9 cellular contexts compared by ENCODE assay signal in genomic region chr3:56725175-56725574, GRCh38. TPM values are rescaled to one million over a fixed set of nuclear protein-coding genes. Genes with fewer than 3 reads are reported as not detected.
DNase-seq lines count a peak whose midpoint lies in the region; ATAC-seq and TF ChIP-seq lines count a peak whose summit lies in the region.
"Had no signal": no experiment of that assay in that cellular context is flagged by ENCODE, and none has a peak within 500 bp of the region (broad histone marks: within the 10 kb centered on the region; RNA-seq: fewer than 3 reads in every experiment).

No MANE protein-coding gene starts in this region.

- in situ Hi-C loops in KBM-7 (cut with MboI; ENCODE audit: low pct_unique_long_range_greater_than_20kb, low sequenced_read_pairs) = no loop called here

- peak; percentile 98 for ATAC-seq in HG03139 (IDR thresholded peaks at IDR 0.05; ENCODE audit: unreplicated experiment)

- no peaks in the 10 kb centered on the region for H3K9me3 ChIP-seq in left ventricle myocardium inferior (replicated peaks)

- H3K27ac ChIP-seq in left ventricle myocardium inferior (replicated peaks) = no peak overlapping the region

- DNase-seq in GM19238 (ENCODE audit: insufficient read length, low spot score) = peak; percentile 48
- DNase-seq in activated CD8-positive, alpha-beta memory T cell treated with anti-CD3 and anti-CD28 coated beads, Interleukin-2, amount 50 U/mL, for 4 hours = peak; percentile 58
- peak; percentile 36 to 44 for DNase-seq in stimulated activated CD4-positive, alpha-beta T cell treated with anti-CD3 and anti-CD28 coated beads, Interleukin-2, amount 100 ng/mL, for 48 hours
- no peak for DNase-seq in NCI-H345 treated with DMSO at 0.1 percent for 48 hours (lab: John Stamatoyannopoulos, UW; ENCODE audit: unreplicated experiment)
- no peak for DNase-seq in cortex of kidney (lab: John Stamatoyannopoulos, UW)
- DNase-seq in left ventricle myocardium inferior = no peak
- DNase-seq in KBM-7 = no peak
- DNase-seq: IMR-90 had no signal

- intact Hi-C loops in left ventricle myocardium inferior (cut with micrococcal nuclease) = no loop called here

- H3K4me3 ChIP-seq in left ventricle myocardium inferior = no peak overlapping the region

- no peak for TF ChIP-seq CTCF in left ventricle myocardium inferior (IDR thresholded peaks at IDR 0.05; ENCODE audit: borderline replicate concordance)

- H3K36me3 ChIP-seq in left ventricle myocardium inferior = peaks cover 42% of the 10 kb centered on the region

- no peaks in the 10 kb centered on the region for H3K4me1 ChIP-seq in left ventricle myocardium inferior

- H3K27me3 ChIP-seq in left ventricle myocardium inferior (ENCODE audit: low read depth) = no peaks in the 10 kb centered on the region

RNA-seq across cellular contexts. Expression of gene TASOR, which starts 42.1 kb away (rescaled TPM):
- total RNA-seq in left ventricle myocardium inferior = 25.8 TPM

Comparison
In these comparisons a context has a peak if more than half of its experiments do, and no peak if none do; other contexts are left out.
1. DNase-seq: peak in GM19238 (single experiment), activated CD8-positive, alpha-beta memory T cell treated with anti-CD3 and anti-CD28 coated beads, Interleukin-2, amount 50 U/mL, for 4 hours (single experiment) and stimulated activated CD4-positive, alpha-beta T cell treated with anti-CD3 and anti-CD28 coated beads, Interleukin-2, amount 100 ng/mL, for 48 hours (2 of 2); none in NCI-H345 treated with DMSO at 0.1 percent for 48 hours (single experiment), cortex of kidney (single experiment), left ventricle myocardium inferior (single experiment) and KBM-7 (single experiment).